ENCODE assay signal across 13 cellular contexts in genomic region chr16:56736476-56736875, GRCh38. TPM values are rescaled to one million over a fixed set of nuclear protein-coding genes. Genes with fewer than 3 reads are reported as not detected.
DNase-seq lines count a peak whose midpoint lies in the region; ATAC-seq and TF ChIP-seq lines count a peak whose summit lies in the region.
"Had no signal": no experiment of that assay in that cellular context is flagged by ENCODE, and none has a peak within 500 bp of the region (broad histone marks: within the 10 kb centered on the region; RNA-seq: fewer than 3 reads in every experiment).

No MANE protein-coding gene starts in this region.

- ATAC-seq in activated naive CD8-positive, alpha-beta T cell treated with anti-CD3 and anti-CD28 coated beads, Interleukin-2, amount 10 ng/mL, durations not matched to agents 7 days and 5 days (ENCODE audit: low read depth): no peak
- ATAC-seq in GM18861 (IDR thresholded peaks at IDR 0.05; ENCODE audit: unreplicated experiment): no peak
- ATAC-seq: CD8-positive, alpha-beta T cell had no signal

- DNase-seq in activated naive CD8-positive, alpha-beta T cell treated with anti-CD3 and anti-CD28 coated beads, Interleukin-2, amount 10 ng/mL, durations not matched to agents 7 days and 5 days: no peak
- no peak for DNase-seq in activated naive CD8-positive, alpha-beta T cell treated with anti-CD3 and anti-CD28 coated beads for 36 hours
- DNase-seq in putamen (ENCODE audit: low spot score): peak; percentile 76
- no peak for DNase-seq in CD14-positive monocyte (ENCODE audit: low spot score)
- DNase-seq: BE2C; CD8-positive, alpha-beta T cell; COR-L47; DMS153; DMS79 treated with DMSO at 0.1 percent for 48 hours; EL; HCEC 1CT had no signal

- POLR2A ChIA-PET in activated naive CD8-positive, alpha-beta T cell treated with anti-CD3 and anti-CD28 coated beads, Interleukin-2, amount 10 ng/mL, durations not matched to agents 7 days and 5 days (lab: Charles Lee): no interaction called here

- no peaks in the 10 kb centered on the region for H3K9me3 Mint-ChIP-seq in activated naive CD8-positive, alpha-beta T cell treated with anti-CD3 and anti-CD28 coated beads, Interleukin-2, amount 10 ng/mL, durations not matched to agents 7 days and 5 days
- no peaks in the 10 kb centered on the region for H3K9me3 Mint-ChIP-seq in activated naive CD8-positive, alpha-beta T cell treated with anti-CD3 and anti-CD28 coated beads for 36 hours
- no peaks in the 10 kb centered on the region for H3K9me3 Mint-ChIP-seq in dendritic cell treated with granulocyte-macrophage colony-stimulating factor and Interleukin-4, amounts not matched to agents 40 ng/mL and 50 ng/mL, for 4 days
- H3K9me3 Mint-ChIP-seq in CD14-positive monocyte: no peaks in the 10 kb centered on the region
- H3K9me3 Mint-ChIP-seq: CD8-positive, alpha-beta T cell had no signal

- no peak overlapping the region for H3K4me3 Mint-ChIP-seq in activated naive CD8-positive, alpha-beta T cell treated with anti-CD3 and anti-CD28 coated beads, Interleukin-2, amount 10 ng/mL, durations not matched to agents 7 days and 5 days
- no peak overlapping the region for H3K4me3 Mint-ChIP-seq in activated naive CD8-positive, alpha-beta T cell treated with anti-CD3 and anti-CD28 coated beads for 36 hours
- H3K4me3 Mint-ChIP-seq in dendritic cell treated with granulocyte-macrophage colony-stimulating factor and Interleukin-4, amounts not matched to agents 40 ng/mL and 50 ng/mL, for 4 days: no peak overlapping the region
- H3K4me3 Mint-ChIP-seq in CD14-positive monocyte: no peak overlapping the region
- H3K4me3 Mint-ChIP-seq: CD8-positive, alpha-beta T cell had no signal

- H3K4me1 Mint-ChIP-seq in activated naive CD8-positive, alpha-beta T cell treated with anti-CD3 and anti-CD28 coated beads, Interleukin-2, amount 10 ng/mL, durations not matched to agents 7 days and 5 days: peaks cover 8% of the 10 kb centered on the region
- peaks cover 10% of the 10 kb centered on the region for H3K4me1 Mint-ChIP-seq in activated naive CD8-positive, alpha-beta T cell treated with anti-CD3 and anti-CD28 coated beads for 36 hours
- H3K4me1 Mint-ChIP-seq in dendritic cell treated with granulocyte-macrophage colony-stimulating factor and Interleukin-4, amounts not matched to agents 40 ng/mL and 50 ng/mL, for 4 days (ENCODE audit: low read depth): peaks cover 8% of the 10 kb centered on the region
- H3K4me1 Mint-ChIP-seq in CD14-positive monocyte: peaks cover 2% of the 10 kb centered on the region

- no peak for TF ChIP-seq CTCF in CD14-positive monocyte (IDR thresholded peaks at IDR 0.05)

- intact Hi-C loops in dendritic cell treated with granulocyte-macrophage colony-stimulating factor and Interleukin-4, amounts not matched to agents 40 ng/mL and 50 ng/mL, for 4 days (cut with micrococcal nuclease): loop anchor here (10.0 kb wide), 1 partner anchor 198 kb away; the partner anchor contains the start of gene HERPUD1
- intact Hi-C loops in CD14-positive monocyte (cut with micrococcal nuclease): no loop called here

- H3K27me3 Mint-ChIP-seq in activated naive CD8-positive, alpha-beta T cell treated with anti-CD3 and anti-CD28 coated beads, Interleukin-2, amount 10 ng/mL, durations not matched to agents 7 days and 5 days: no peaks in the 10 kb centered on the region
- no peaks in the 10 kb centered on the region for H3K27me3 Mint-ChIP-seq in activated naive CD8-positive, alpha-beta T cell treated with anti-CD3 and anti-CD28 coated beads for 36 hours
- H3K27me3 Mint-ChIP-seq in dendritic cell treated with granulocyte-macrophage colony-stimulating factor and Interleukin-4, amounts not matched to agents 40 ng/mL and 50 ng/mL, for 4 days: no peaks in the 10 kb centered on the region
- no peaks in the 10 kb centered on the region for H3K27me3 Mint-ChIP-seq in CD14-positive monocyte (ENCODE audit: low read depth in 3 of 3)

- peaks cover 8% of the 10 kb centered on the region for H3K36me3 Mint-ChIP-seq in activated naive CD8-positive, alpha-beta T cell treated with anti-CD3 and anti-CD28 coated beads, Interleukin-2, amount 10 ng/mL, durations not matched to agents 7 days and 5 days
- peaks cover 16% of the 10 kb centered on the region for H3K36me3 Mint-ChIP-seq in activated naive CD8-positive, alpha-beta T cell treated with anti-CD3 and anti-CD28 coated beads for 36 hours
- peaks cover 12% of the 10 kb centered on the region for H3K36me3 Mint-ChIP-seq in dendritic cell treated with granulocyte-macrophage colony-stimulating factor and Interleukin-4, amounts not matched to agents 40 ng/mL and 50 ng/mL, for 4 days (ENCODE audit: low read depth)
- H3K36me3 Mint-ChIP-seq in CD14-positive monocyte: peaks cover 8 to 13% of the 10 kb centered on the region in 2 donors

- peak overlapping the region; percentile 0 for H3K27ac Mint-ChIP-seq in activated naive CD8-positive, alpha-beta T cell treated with anti-CD3 and anti-CD28 coated beads, Interleukin-2, amount 10 ng/mL, durations not matched to agents 7 days and 5 days
- no peak overlapping the region for H3K27ac Mint-ChIP-seq in activated naive CD8-positive, alpha-beta T cell treated with anti-CD3 and anti-CD28 coated beads for 36 hours
- peak overlapping the region; percentile 1 for H3K27ac Mint-ChIP-seq in dendritic cell treated with granulocyte-macrophage colony-stimulating factor and Interleukin-4, amounts not matched to agents 40 ng/mL and 50 ng/mL, for 4 days
- H3K27ac Mint-ChIP-seq in CD14-positive monocyte: peak overlapping the region in 1 of 7 donors; percentile 8
- H3K27ac Mint-ChIP-seq: CD8-positive, alpha-beta T cell had no signal

RNA-seq across cellular contexts. Expression of gene NUP93, which starts 6.5 kb away (rescaled TPM):
- 10 to 100 TPM; 89.5 to 92.5 TPM for total RNA-seq in activated naive CD8-positive, alpha-beta T cell treated with anti-CD3 and anti-CD28 coated beads, Interleukin-2, amount 10 ng/mL, durations not matched to agents 7 days and 5 days
- 100 to 1,000 TPM; 153 to 172 TPM for total RNA-seq in activated naive CD8-positive, alpha-beta T cell treated with anti-CD3 and anti-CD28 coated beads for 36 hours
- 10 to 100 TPM; 59.4 to 77.7 TPM for polyA plus RNA-seq in CD14-positive monocyte

RNA-seq across cellular contexts. Expression of gene MT1X, which starts 54.2 kb away (rescaled TPM):
- 10 to 100 TPM; 35.0 to 35.4 TPM for total RNA-seq in activated naive CD8-positive, alpha-beta T cell treated with anti-CD3 and anti-CD28 coated beads, Interleukin-2, amount 10 ng/mL, durations not matched to agents 7 days and 5 days
- total RNA-seq in activated naive CD8-positive, alpha-beta T cell treated with anti-CD3 and anti-CD28 coated beads for 36 hours: 10 to 100 TPM; 71.4 to 72.3 TPM
- 10 to 100 TPM; 55.4 to 87.9 TPM for polyA plus RNA-seq in CD14-positive monocyte
